6 cellular contexts compared by ENCODE assay signal in the genomic region with DNA sequence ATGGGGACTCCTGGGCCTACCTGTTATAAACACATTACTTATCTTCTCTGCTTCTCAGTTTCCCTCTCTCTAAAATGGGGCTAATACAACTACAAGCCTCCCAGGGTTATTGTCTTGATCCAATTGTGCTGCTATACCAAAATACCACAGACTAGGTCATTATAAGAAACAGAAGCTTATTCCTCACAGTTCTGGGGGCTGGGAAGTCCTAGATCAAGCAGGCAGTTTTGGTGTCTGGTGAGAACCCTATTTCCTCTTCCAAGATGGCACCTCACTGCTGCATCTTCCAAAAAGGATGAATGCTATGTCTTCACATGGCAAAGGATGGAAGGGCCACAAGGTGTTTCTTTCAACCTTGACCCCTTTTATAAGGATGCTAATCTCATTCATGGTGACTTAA.
"Had no signal": no experiment of that assay in that cellular context is flagged by ENCODE, and none has a peak within 500 bp of the region (broad histone marks: within the 10 kb centered on the region; RNA-seq: fewer than 3 reads in every experiment).

No MANE protein-coding gene starts in this region.

- H3K4me3 ChIP-seq: K562 had no signal

- DNase-seq: IMR-90, KBM-7, KG1 had no signal

- FAIRE-seq: HTR-8/SVneo, K562 had no signal

- ATAC-seq: K562 had no signal

- H3K27ac ChIP-seq: HL-60 had no signal
